ENCODE assay signal across 17 cellular contexts in genomic region chr6:39876826-39877225, GRCh38. TPM values are rescaled to one million over a fixed set of nuclear protein-coding genes. Genes with fewer than 3 reads are reported as not detected.
A peak's percentile ranks its signal among the peaks of the same experiment; 100 is the strongest.
DNase-seq lines count a peak whose midpoint lies in the region; ATAC-seq and TF ChIP-seq lines count a peak whose summit lies in the region.
"Had no signal": no experiment of that assay in that cellular context is flagged by ENCODE, and none has a peak within 500 bp of the region (broad histone marks: within the 10 kb centered on the region; RNA-seq: fewer than 3 reads in every experiment).

No MANE protein-coding gene starts in this region.

- H3K27me3 ChIP-seq in ascending aorta = no peaks in the 10 kb centered on the region
- H3K27me3 ChIP-seq in thoracic aorta (replicated peaks; ENCODE audit: insufficient read depth) = no peaks in the 10 kb centered on the region
- H3K27me3 ChIP-seq in upper lobe of left lung = no peaks in the 10 kb centered on the region
- H3K27me3 ChIP-seq: BLaER1 treated with 17β-estradiol and CSF1 and Interleukin-3, amounts not matched to agents 10 nM and 100 nM had no signal

- H3K27ac ChIP-seq in ascending aorta (peak overlapping the region; percentile 90 to 95), thoracic aorta (peak overlapping the region; percentile 9 to 20), upper lobe of left lung (no peak overlapping the region)
- H3K27ac ChIP-seq: 22Rv1; BLaER1 treated with 17β-estradiol and CSF1 and Interleukin-3, amounts not matched to agents 10 nM and 100 nM had no signal

- intact Hi-C loops in ascending aorta (cut with DNase I) = no loop called here

- peaks cover 53 to 70% of the 10 kb centered on the region in 2 donors for H3K36me3 ChIP-seq in ascending aorta
- H3K36me3 ChIP-seq in thoracic aorta = peaks cover 57% of the 10 kb centered on the region
- peaks cover 0 to 51% (median 27%) of the 10 kb centered on the region in 4 donors for H3K36me3 ChIP-seq in upper lobe of left lung
- H3K36me3 ChIP-seq: BLaER1 treated with 17β-estradiol and CSF1 and Interleukin-3, amounts not matched to agents 10 nM and 100 nM; HAP-1 had no signal

- TF ChIP-seq EP300 in upper lobe of left lung (IDR thresholded peaks at IDR 0.05) = no peak

- DNase-seq in DMS 273 (lab: John Stamatoyannopoulos, UW; ENCODE audit: unreplicated experiment) (peak; percentile 61), DMS 273 treated with DMSO at 0.1 percent for 48 hours (lab: John Stamatoyannopoulos, UW) (no peak), ascending aorta (ENCODE audit: low spot score in 2 of 2) (no peak), fibroblast of villous mesenchyme (ENCODE audit: low read depth) (peak; percentile 29), thoracic aorta (ENCODE audit: low spot score) (no peak), upper lobe of left lung (no peak), AG08395 (ENCODE audit: low spot score) (no peak)
- DNase-seq: Calu3; CD4-positive, CD25-positive, alpha-beta regulatory T cell; DMS153; DMS79 treated with DMSO at 0.1 percent for 48 hours; EL; GDM1 had no signal

- H3K4me3 ChIP-seq in ascending aorta = no peak overlapping the region
- no peak overlapping the region for H3K4me3 ChIP-seq in fibroblast of villous mesenchyme (ENCODE audit: low read depth, low read length)
- H3K4me3 ChIP-seq in thoracic aorta = no peak overlapping the region
- H3K4me3 ChIP-seq in upper lobe of left lung = no peak overlapping the region
- H3K4me3 ChIP-seq: BLaER1 treated with 17β-estradiol and CSF1 and Interleukin-3, amounts not matched to agents 10 nM and 100 nM; HAP-1 had no signal

- ATAC-seq in thoracic aorta (ENCODE audit: insufficient number of reproducible peaks, low FRiP score, low read depth) (no peak), upper lobe of left lung (ENCODE audit: low FRiP score in 2 of 2) (no peak), GM19328 (IDR thresholded peaks at IDR 0.05; ENCODE audit: unreplicated experiment) (no peak)

- TF ChIP-seq POLR2A in upper lobe of left lung (IDR thresholded peaks at IDR 0.05) = no peak

- no peak for TF ChIP-seq CTCF in ascending aorta (IDR thresholded peaks at IDR 0.05)
- no peak for TF ChIP-seq CTCF in fibroblast of villous mesenchyme (IDR thresholded peaks at IDR 0.05; ENCODE audit: insufficient read depth, low read depth, low read length)
- TF ChIP-seq CTCF in thoracic aorta (IDR thresholded peaks at IDR 0.05) = no peak
- no peak for TF ChIP-seq CTCF in upper lobe of left lung (IDR thresholded peaks at IDR 0.05)

- H3K4me1 ChIP-seq in ascending aorta (peaks cover 12 to 25% of the 10 kb centered on the region in 2 donors), thoracic aorta (ENCODE audit: control insufficient read depth in 1 of 2, low read depth in 2 of 2) (peaks cover 18 to 32% of the 10 kb centered on the region in 2 donors), upper lobe of left lung (peaks cover 0 to 1% (median 0%) of the 10 kb centered on the region in 4 donors)
- H3K4me1 ChIP-seq: BLaER1 treated with 17β-estradiol and CSF1 and Interleukin-3, amounts not matched to agents 10 nM and 100 nM; HAP-1 had no signal

- H3K9me3 ChIP-seq in ascending aorta (no peaks in the 10 kb centered on the region), thoracic aorta (no peaks in the 10 kb centered on the region), upper lobe of left lung (no peaks in the 10 kb centered on the region)
- H3K9me3 ChIP-seq: BLaER1 treated with 17β-estradiol and CSF1 and Interleukin-3, amounts not matched to agents 10 nM and 100 nM; HAP-1 had no signal

- WGBS in upper lobe of left lung, 2 donors = 59 to 63% methylated on average over 3 of the region's 3 CpGs

RNA-seq across cellular contexts. Expression of gene MOCS1, which starts 57.4 kb away (rescaled TPM):
- 45.4 TPM for total RNA-seq in ascending aorta
- 5.2 and 10.8 TPM in 2 replicates for total RNA-seq in fibroblast of villous mesenchyme
- total RNA-seq in thoracic aorta = 10 to 100 TPM; 29.1 to 44.9 TPM
- total RNA-seq in upper lobe of left lung = 10 to 100 TPM; 15.0 to 49.2 (median 26.3) TPM

Comparison
In these comparisons a context has a peak if more than half of its experiments do, and no peak if none do; other contexts are left out.
1. DNase-seq: peak in DMS 273 (single experiment) and fibroblast of villous mesenchyme (single experiment); none in DMS 273 treated with DMSO at 0.1 percent for 48 hours (single experiment), ascending aorta (0 of 2), thoracic aorta (single experiment), upper lobe of left lung (0 of 2) and AG08395 (single experiment).
2. H3K27ac ChIP-seq: peak in ascending aorta (2 of 2) and thoracic aorta (2 of 2); none in upper lobe of left lung (0 of 4).